In the genomic region with DNA sequence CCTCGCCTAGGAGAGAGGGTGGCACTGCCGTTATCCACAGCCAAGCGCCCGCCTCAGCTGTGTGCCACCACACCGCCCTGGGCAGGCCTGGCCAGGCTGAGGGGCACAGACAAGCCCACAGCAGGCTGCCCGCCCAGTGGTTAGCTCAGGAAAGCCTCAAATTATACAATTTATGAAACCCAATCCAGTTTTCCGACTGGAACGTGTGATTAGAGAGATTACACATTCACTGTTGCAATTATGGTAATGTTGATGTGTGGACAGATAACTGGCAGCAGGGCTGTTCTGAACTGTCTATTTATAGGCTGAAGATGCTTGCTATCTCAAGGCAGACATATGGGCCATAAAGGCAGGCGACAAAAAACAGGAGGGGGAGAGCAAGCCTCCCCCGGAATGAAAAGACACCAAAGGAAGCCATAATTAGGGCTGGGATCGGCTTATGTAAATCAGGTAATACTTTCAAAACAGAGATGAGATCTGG, we compare ENCODE assay signal across 13 cellular contexts.
DNase-seq lines count a peak whose midpoint lies in the region; ATAC-seq and TF ChIP-seq lines count a peak whose summit lies in the region.
"Had no signal": no experiment of that assay in that cellular context is flagged by ENCODE, and none has a peak within 500 bp of the region (broad histone marks: within the 10 kb centered on the region; RNA-seq: fewer than 3 reads in every experiment).

No MANE protein-coding gene starts in this region.

- H3K9me3 ChIP-seq in SK-N-SH: no peaks in the 10 kb centered on the region
- H3K9me3 ChIP-seq: testis had no signal

- H2AFZ ChIP-seq in SK-N-SH (ENCODE audit: low read depth): no peak overlapping the region

- no peak for TF ChIP-seq POLR2A in lower leg skin (IDR thresholded peaks at IDR 0.05)

- H3K36me3 ChIP-seq in SK-N-SH (replicated peaks in 1 of 2; ENCODE audit: control insufficient read depth in 1 of 2, insufficient read depth in 2 of 2, low read length in 1 of 2): no peaks in the 10 kb centered on the region
- no peaks in the 10 kb centered on the region for H3K36me3 ChIP-seq in brain microvascular endothelial cell (replicated peaks)

- in situ Hi-C loops in brain microvascular endothelial cell (cut with HindIII; ENCODE audit: low pct_ligation_motif_present, low sequenced_read_pairs): no loop called here

- no peaks in the 10 kb centered on the region for H3K9me2 ChIP-seq in SK-N-SH

- no peak overlapping the region for H3K4me2 ChIP-seq in SK-N-SH

- no peaks in the 10 kb centered on the region for H3K27me3 ChIP-seq in SK-N-SH (ENCODE audit: insufficient read depth)
- H3K27me3 ChIP-seq in brain microvascular endothelial cell (replicated peaks): no peaks in the 10 kb centered on the region
- H3K27me3 ChIP-seq: testis had no signal

- TF ChIP-seq RAD21 in SK-N-SH (IDR thresholded peaks at IDR 0.05; ENCODE audit: low read length): peak; percentile 24; the same call in 1 of the 2 replicates

- H3K4me3 ChIP-seq in SK-N-SH (ENCODE audit: low read depth in 2 of 2, low read length in 1 of 2): no peak overlapping the region
- no peak overlapping the region for H3K4me3 ChIP-seq in lower leg skin (ENCODE audit: low read depth, poor library complexity, severe bottlenecking)
- no peak overlapping the region for H3K4me3 ChIP-seq in brain microvascular endothelial cell (ENCODE audit: low read depth, low read length)
- H3K4me3 ChIP-seq: lung, testis had no signal

- H4K20me1 ChIP-seq in SK-N-SH (ENCODE audit: insufficient read depth): no peaks in the 10 kb centered on the region

- CTCF ChIA-PET in SK-N-SH (lab: Yijun Ruan, JAX): interaction anchor here (0.8 to 3.3 kb wide), 11 partner anchors 10 to 723 kb away, joined by 3 to 16 read pairs (median 4); no protein-coding TSS in a partner anchor
- CTCF ChIA-PET in activated CD8-positive, alpha-beta T cell treated with anti-CD3 and anti-CD28 coated beads, Interleukin-2, amount 10 ng/mL, durations not matched to agents 7 days and 5 days (lab: Charles Lee): no interaction called here

- H3K4me1 ChIP-seq in SK-N-SH (ENCODE audit: control insufficient read depth in 1 of 2, insufficient read depth in 2 of 2, low read depth in 1 of 2, low read length in 1 of 2): peaks cover 31 to 96% of the 10 kb centered on the region in 2 experiments

- peak; percentile 86 for DNase-seq in DMS 273 (lab: John Stamatoyannopoulos, UW; ENCODE audit: unreplicated experiment)
- DNase-seq in NCI-H2081 treated with DMSO at 0.1 percent for 48 hours (lab: John Stamatoyannopoulos, UW): peak; percentile 92
- peak; percentile 80 for DNase-seq in SK-N-SH
- peak; percentile 38 to 84 for DNase-seq in lower leg skin (ENCODE audit: low spot score in 2 of 2)
- DNase-seq in NCI-H1092 treated with DMSO at 0.1 percent for 48 hours (lab: John Stamatoyannopoulos, UW): no peak
- no peak for DNase-seq in brain microvascular endothelial cell
- DNase-seq in activated CD8-positive, alpha-beta T cell treated with anti-CD3 and anti-CD28 coated beads, Interleukin-2, amount 10 ng/mL, durations not matched to agents 7 days and 5 days: no peak
- DNase-seq in NCI-H510A treated with DMSO at 0.1 percent for 48 hours (lab: John Stamatoyannopoulos, UW): no peak
- DNase-seq: activated CD4-positive, alpha-beta memory T cell treated with anti-CD3 and anti-CD28 coated beads for 36 hours; activated naive CD4-positive, alpha-beta T cell treated with anti-CD3 and anti-CD28 coated beads for 36 hours; cortex of kidney; testis had no signal

- H3K9me3 Mint-ChIP-seq in activated CD8-positive, alpha-beta T cell treated with anti-CD3 and anti-CD28 coated beads, Interleukin-2, amount 10 ng/mL, durations not matched to agents 7 days and 5 days (ENCODE audit: insufficient read depth): no peaks in the 10 kb centered on the region
- H3K9me3 Mint-ChIP-seq: activated CD4-positive, alpha-beta memory T cell treated with anti-CD3 and anti-CD28 coated beads for 36 hours; activated naive CD4-positive, alpha-beta T cell treated with anti-CD3 and anti-CD28 coated beads for 36 hours had no signal

- H3K27me3 Mint-ChIP-seq in activated CD8-positive, alpha-beta T cell treated with anti-CD3 and anti-CD28 coated beads, Interleukin-2, amount 10 ng/mL, durations not matched to agents 7 days and 5 days (ENCODE audit: low read depth): peaks cover 12% of the 10 kb centered on the region
- H3K27me3 Mint-ChIP-seq: activated CD4-positive, alpha-beta memory T cell treated with anti-CD3 and anti-CD28 coated beads for 36 hours had no signal

- H3K36me3 Mint-ChIP-seq in activated CD8-positive, alpha-beta T cell treated with anti-CD3 and anti-CD28 coated beads, Interleukin-2, amount 10 ng/mL, durations not matched to agents 7 days and 5 days (ENCODE audit: low read depth): no peaks in the 10 kb centered on the region
- H3K36me3 Mint-ChIP-seq: activated CD4-positive, alpha-beta memory T cell treated with anti-CD3 and anti-CD28 coated beads for 36 hours had no signal

- TF ChIP-seq CTCF in SK-N-SH (IDR thresholded peaks at IDR 0.05) (no peak), lower leg skin (IDR thresholded peaks at IDR 0.05) (no peak), brain microvascular endothelial cell (IDR thresholded peaks at IDR 0.05; ENCODE audit: low read depth, low read length, missing control alignments) (no peak)

- peaks cover 6% of the 10 kb centered on the region for H3F3A ChIP-seq in SK-N-SH (replicated peaks; ENCODE audit: insufficient read depth)

- WGBS in SK-N-SH (ENCODE audit: low lambda C conversion rate): 63% methylated on average over 10 of the region's 11 CpGs
- 28 to 33% methylated on average over 11 of the region's 11 CpGs for WGBS in lower leg skin, 2 donors

- no peak overlapping the region for H3K9ac ChIP-seq in SK-N-SH

- peak in 1 of 2 experiments; percentile 95; a peak in 2 of 4 replicates for TF ChIP-seq EP300 in SK-N-SH (IDR thresholded peaks at IDR 0.05; ENCODE audit: borderline replicate concordance in 1 of 2, low read depth in 1 of 2, low read length in 1 of 2)

- H3K4me1 Mint-ChIP-seq in activated CD8-positive, alpha-beta T cell treated with anti-CD3 and anti-CD28 coated beads, Interleukin-2, amount 10 ng/mL, durations not matched to agents 7 days and 5 days (ENCODE audit: low read depth): no peaks in the 10 kb centered on the region

- H3K79me2 ChIP-seq in SK-N-SH (ENCODE audit: insufficient read depth): no peaks in the 10 kb centered on the region

- peak overlapping the region in 1 of 2 experiments; percentile 95; a peak in 2 of 4 replicates for H3K27ac ChIP-seq in SK-N-SH (ENCODE audit: low read depth in 2 of 2, low read length in 1 of 2)
- no peak overlapping the region for H3K27ac ChIP-seq in brain microvascular endothelial cell
- H3K27ac ChIP-seq: testis had no signal

- intact Hi-C loops in lower leg skin (cut with DNase I; ENCODE audit: low total_unique reads): no loop called here

- ATAC-seq in activated CD8-positive, alpha-beta T cell treated with anti-CD3 and anti-CD28 coated beads, Interleukin-2, amount 10 ng/mL, durations not matched to agents 7 days and 5 days: no peak

- H3K4me3 Mint-ChIP-seq in activated CD8-positive, alpha-beta T cell treated with anti-CD3 and anti-CD28 coated beads, Interleukin-2, amount 10 ng/mL, durations not matched to agents 7 days and 5 days: no peak overlapping the region
- H3K4me3 Mint-ChIP-seq: activated CD4-positive, alpha-beta memory T cell treated with anti-CD3 and anti-CD28 coated beads for 36 hours; activated naive CD4-positive, alpha-beta T cell treated with anti-CD3 and anti-CD28 coated beads for 36 hours had no signal

- POLR2A ChIA-PET in SK-N-SH (lab: Yijun Ruan, JAX): interaction anchor here (0.6 to 1.7 kb wide), 5 partner anchors 30 to 747 kb away, joined by 3 to 5 read pairs (median 3); a partner anchor contains a TSS
- POLR2A ChIA-PET in activated CD8-positive, alpha-beta T cell treated with anti-CD3 and anti-CD28 coated beads, Interleukin-2, amount 10 ng/mL, durations not matched to agents 7 days and 5 days (lab: Charles Lee): no interaction called here

- no peak overlapping the region for H3K27ac Mint-ChIP-seq in activated CD8-positive, alpha-beta T cell treated with anti-CD3 and anti-CD28 coated beads, Interleukin-2, amount 10 ng/mL, durations not matched to agents 7 days and 5 days
- H3K27ac Mint-ChIP-seq: activated CD4-positive, alpha-beta memory T cell treated with anti-CD3 and anti-CD28 coated beads for 36 hours; activated naive CD4-positive, alpha-beta T cell treated with anti-CD3 and anti-CD28 coated beads for 36 hours had no signal

TF ChIP-seq in SK-N-SH, 30 proteins besides CTCF, POLR2A, EP300 and RAD21:
- TF ChIP-seq CHD2 (IDR thresholded peaks at IDR 0.05; ENCODE audit: low read length, partially characterized antibody) (peak; percentile 44), GATA2 (CRISPR knock-in tag; IDR thresholded peaks at IDR 0.05) (peak; percentile 99), SMC3 (IDR thresholded peaks at IDR 0.05; ENCODE audit: low read depth, low read length) (0 out of 2 replicates have a peak, but pooled peaks have one; percentile 2), EZH2phosphoT487 (IDR thresholded peaks at IDR 0.05; ENCODE audit: borderline replicate concordance, low read depth) (no peak), TCF12 (IDR thresholded peaks at IDR 0.05) (peak; percentile 38), RFX5 (IDR thresholded peaks at IDR 0.05; ENCODE audit: low read length) (0 out of 2 replicates have a peak, but pooled peaks have one; percentile 52), RCOR1 (IDR thresholded peaks at IDR 0.05; ENCODE audit: low read length) (peak; percentile 70; the same call in 1 of the 2 replicates), POLR2AphosphoS5 (IDR thresholded peaks at IDR 0.05; ENCODE audit: low read depth, low read length) (no peak), FOXJ3 (CRISPR knock-in tag; IDR thresholded peaks at IDR 0.05) (peak; percentile 93), MEF2A (IDR thresholded peaks at IDR 0.05; ENCODE audit: borderline replicate concordance, low read depth) (no peak)

Comparison
In these comparisons a context has a peak if more than half of its experiments do, and no peak if none do; other contexts are left out.
1. DNase-seq: peak in DMS 273 (single experiment), NCI-H2081 treated with DMSO at 0.1 percent for 48 hours (single experiment), SK-N-SH (single experiment) and lower leg skin (2 of 2); none in NCI-H1092 treated with DMSO at 0.1 percent for 48 hours (single experiment), brain microvascular endothelial cell (single experiment), activated CD8-positive, alpha-beta T cell treated with anti-CD3 and anti-CD28 coated beads, Interleukin-2, amount 10 ng/mL, durations not matched to agents 7 days and 5 days (single experiment) and NCI-H510A treated with DMSO at 0.1 percent for 48 hours (single experiment).